23 cellular contexts compared by ENCODE assay signal in the genomic region with DNA sequence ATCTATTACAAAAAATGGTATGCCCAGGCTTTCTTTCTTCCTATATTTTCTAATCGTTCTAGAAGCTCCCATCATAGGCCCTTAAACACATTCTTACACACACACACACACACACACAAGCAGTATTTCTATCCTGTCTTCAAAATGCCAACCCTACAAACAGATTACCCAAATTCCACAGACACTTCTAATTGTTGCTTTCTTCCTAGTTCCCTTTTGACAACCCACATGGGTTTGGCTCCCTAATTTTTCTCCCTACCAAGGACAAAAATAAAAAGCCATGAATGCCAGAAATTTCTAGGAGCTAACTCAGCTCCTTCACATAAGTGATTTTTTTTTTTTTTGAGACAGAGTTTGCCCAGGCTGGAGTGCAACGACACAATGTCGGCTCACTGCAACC.
"Had no signal": no experiment of that assay in that cellular context is flagged by ENCODE, and none has a peak within 500 bp of the region (broad histone marks: within the 10 kb centered on the region; RNA-seq: fewer than 3 reads in every experiment).

No MANE protein-coding gene starts in this region.

- H3K4me1 ChIP-seq: SJSA1 had no signal

- H3K4me1 Mint-ChIP-seq: IgD-negative memory B cell had no signal

- H3K36me3 ChIP-seq: SJSA1 had no signal

- DNase-seq: Kasumi-1, MM.1S, NCI-H1092 treated with DMSO at 0.1 percent for 48 hours, NCI-H1436, NCI-H187, NCI-H2029, NCI-H2081 treated with DMSO at 0.1 percent for 48 hours, NCI-H2171, NCI-H226, NCI-H446, NCI-H510A, NCI-H524 treated with DMSO at 0.1 percent for 48 hours, NCI-H69, NCI-H774, Right ventricle myocardium superior, RPMI8226, SIG-M5 had no signal

- H3K4me3 Mint-ChIP-seq: IgD-negative memory B cell had no signal

- H3K36me3 Mint-ChIP-seq: IgD-negative memory B cell had no signal

- H3K9ac ChIP-seq: KMS-11 had no signal

- H3K4me2 ChIP-seq: KMS-11 had no signal

- ATAC-seq: K562 had no signal

- H3K27me3 Mint-ChIP-seq: IgD-negative memory B cell had no signal

- H3K4me3 ChIP-seq: K562, SJSA1, SK-N-MC had no signal

- H3K27ac Mint-ChIP-seq: IgD-negative memory B cell had no signal

- H3K9me3 Mint-ChIP-seq: IgD-negative memory B cell had no signal

- H3K27ac ChIP-seq: HL-60, KMS-11, SJSA1, SK-N-MC had no signal

- H3K9me3 ChIP-seq: SJSA1 had no signal
